8 cellular contexts compared by ENCODE assay signal in genomic region chr4:38663801-38664703, GRCh38.
DNase-seq lines count a peak whose midpoint lies in the region; ATAC-seq and TF ChIP-seq lines count a peak whose summit lies in the region.

KLF3 (plus strand) TSS chr4:38664199; CDS start chr4:38680626, 16,427 bp downstream.

- H3K4me1 Mint-ChIP-seq in nephron progenitor cell = peaks cover 62% of the 10 kb centered on the region
- peaks cover 74% of the 10 kb centered on the region for H3K4me1 Mint-ChIP-seq in stimulated activated naive CD8-positive, alpha-beta T cell treated with anti-CD3 and anti-CD28 coated beads, Interleukin-15, Interleukin-2, amounts not matched to agents 100 ng/mL and 50 ng/mL, for 24 hours (ENCODE audit: low read depth)

- peaks cover 24% of the 10 kb centered on the region for H3K36me3 Mint-ChIP-seq in nephron progenitor cell (ENCODE audit: low read depth)
- peaks cover 9% of the 10 kb centered on the region for H3K36me3 Mint-ChIP-seq in stimulated activated naive CD8-positive, alpha-beta T cell treated with anti-CD3 and anti-CD28 coated beads, Interleukin-15, Interleukin-2, amounts not matched to agents 100 ng/mL and 50 ng/mL, for 24 hours (ENCODE audit: low read depth)

- peak; percentile 66 for ATAC-seq in GM21825 (IDR thresholded peaks at IDR 0.05; ENCODE audit: unreplicated experiment)

- peaks cover 9% of the 10 kb centered on the region for H3K9me3 Mint-ChIP-seq in nephron progenitor cell
- H3K9me3 Mint-ChIP-seq in stimulated activated naive CD8-positive, alpha-beta T cell treated with anti-CD3 and anti-CD28 coated beads, Interleukin-15, Interleukin-2, amounts not matched to agents 100 ng/mL and 50 ng/mL, for 24 hours = peaks cover 7% of the 10 kb centered on the region

- H3K27me3 Mint-ChIP-seq in nephron progenitor cell (ENCODE audit: low read depth, poor library complexity) = peaks cover 8% of the 10 kb centered on the region
- no peaks in the 10 kb centered on the region for H3K27me3 Mint-ChIP-seq in stimulated activated naive CD8-positive, alpha-beta T cell treated with anti-CD3 and anti-CD28 coated beads, Interleukin-15, Interleukin-2, amounts not matched to agents 100 ng/mL and 50 ng/mL, for 24 hours

- TF ChIP-seq CTCF in nephron progenitor cell (IDR thresholded peaks at IDR 0.05) = no peak

- DNase-seq in DMS53 treated with DMSO at 0.1 percent for 48 hours (lab: John Stamatoyannopoulos, UW; ENCODE audit: unreplicated experiment) (peak; percentile 87), Kasumi-1 (lab: John Stamatoyannopoulos, UW) (peak; percentile 61 to 90), SHP77 treated with DMSO at 0.1 percent for 48 hours (lab: John Stamatoyannopoulos, UW) (peak; percentile 28), activated gamma-delta T cell (lab: John Stamatoyannopoulos, UW) (peak; percentile 96), fibroblast of the conjunctiva (ENCODE audit: low read depth) (peak; percentile 84), nephron progenitor cell (no peak)

- H3K27ac Mint-ChIP-seq in nephron progenitor cell = peak within 1 kb of the TSS; percentile 100
- H3K27ac Mint-ChIP-seq in stimulated activated naive CD8-positive, alpha-beta T cell treated with anti-CD3 and anti-CD28 coated beads, Interleukin-15, Interleukin-2, amounts not matched to agents 100 ng/mL and 50 ng/mL, for 24 hours = peak within 1 kb of the TSS; percentile 75

- peak within 1 kb of the TSS; percentile 99 for H3K4me3 Mint-ChIP-seq in nephron progenitor cell
- peak within 1 kb of the TSS; percentile 88 for H3K4me3 Mint-ChIP-seq in stimulated activated naive CD8-positive, alpha-beta T cell treated with anti-CD3 and anti-CD28 coated beads, Interleukin-15, Interleukin-2, amounts not matched to agents 100 ng/mL and 50 ng/mL, for 24 hours
